ENCODE assay signal across 26 cellular contexts in the genomic region with DNA sequence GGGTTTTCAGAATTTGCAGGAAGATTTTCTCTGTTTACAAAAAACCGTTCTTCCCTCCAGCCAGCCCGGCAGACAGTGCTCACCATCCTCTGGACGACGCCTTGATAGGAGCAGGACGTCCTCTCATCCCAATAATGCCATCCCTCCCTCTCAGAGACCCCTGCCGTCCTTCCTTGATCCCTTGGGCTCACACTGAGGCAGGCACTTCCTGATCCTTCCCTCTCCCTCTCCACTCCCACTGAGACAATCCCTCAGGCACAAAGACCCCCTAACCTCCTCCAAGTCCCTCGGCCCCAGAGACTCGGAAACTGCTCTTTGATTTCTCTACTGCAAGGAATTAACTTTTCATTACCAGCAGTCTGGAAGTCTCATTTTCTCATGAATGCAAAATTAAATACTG. TPM values are rescaled to one million over a fixed set of nuclear protein-coding genes. Genes with fewer than 3 reads are reported as not detected.
"Had no signal": no experiment of that assay in that cellular context is flagged by ENCODE, and none has a peak within 500 bp of the region (broad histone marks: within the 10 kb centered on the region; RNA-seq: fewer than 3 reads in every experiment).

No MANE protein-coding gene starts in this region.

- H2AFZ ChIP-seq: hepatocyte had no signal

- H3K4me2 ChIP-seq: hepatocyte had no signal

- H3K36me3 ChIP-seq: left ventricle myocardium inferior, ovary, stomach, thoracic aorta, transverse colon had no signal

- H3K9me3 ChIP-seq: left ventricle myocardium inferior, ovary, stomach, thoracic aorta, transverse colon had no signal

- H3K4me1 Mint-ChIP-seq: naive B cell, nephron had no signal

- H3K27me3 ChIP-seq: ovary had no signal

- H3K4me3 Mint-ChIP-seq: naive B cell, nephron had no signal

- H3K79me2 ChIP-seq: hepatocyte had no signal

- H3K4me3 ChIP-seq: coronary artery, hepatocyte, left ventricle myocardium inferior, lung, ovary, stomach, thoracic aorta, transverse colon had no signal

- ATAC-seq: foreskin keratinocyte, left cardiac atrium, right cardiac atrium had no signal

- H3K36me3 Mint-ChIP-seq: naive B cell had no signal

- H3K4me1 ChIP-seq: foreskin keratinocyte, left ventricle myocardium inferior, stomach, transverse colon had no signal

- DNase-seq: central memory CD4-positive, alpha-beta T cell; erythroblast; foreskin keratinocyte; head of caudate nucleus; kidney; left cardiac atrium; left ventricle myocardium inferior; mesenchymal stem cell; naive B cell; nucleus accumbens; ovary; right cardiac atrium; small intestine; stimulated activated CD4-positive, alpha-beta T cell treated with anti-CD3 and anti-CD28 coated beads, Interleukin-12 subunit alpha, Interleukin-12 subunit beta, amount 100 ng/mL, for 4 hours; stimulated activated naive CD4-positive, alpha-beta T cell; stomach; substantia nigra; transverse colon had no signal

- H3K27ac Mint-ChIP-seq: naive B cell, nephron had no signal

- H3K27ac ChIP-seq: coronary artery, foreskin keratinocyte, hepatocyte, left ventricle myocardium inferior, ovary, stomach, thoracic aorta, transverse colon had no signal

RNA-seq across cellular contexts. Expression of a gene that starts 42.5 kb away (rescaled TPM):
- total RNA-seq: dermis microvascular lymphatic vessel endothelial cell, endothelial cell of umbilical vein, foreskin keratinocyte, hepatocyte, kidney, lung, ovary, stomach, thoracic aorta, transverse colon, ureter had no signal
- polyA plus RNA-seq: endothelial cell of umbilical vein, foreskin keratinocyte, hepatocyte, lung, ovary, small intestine, stomach had no signal
